19 cellular contexts compared by ENCODE assay signal in the genomic region with DNA sequence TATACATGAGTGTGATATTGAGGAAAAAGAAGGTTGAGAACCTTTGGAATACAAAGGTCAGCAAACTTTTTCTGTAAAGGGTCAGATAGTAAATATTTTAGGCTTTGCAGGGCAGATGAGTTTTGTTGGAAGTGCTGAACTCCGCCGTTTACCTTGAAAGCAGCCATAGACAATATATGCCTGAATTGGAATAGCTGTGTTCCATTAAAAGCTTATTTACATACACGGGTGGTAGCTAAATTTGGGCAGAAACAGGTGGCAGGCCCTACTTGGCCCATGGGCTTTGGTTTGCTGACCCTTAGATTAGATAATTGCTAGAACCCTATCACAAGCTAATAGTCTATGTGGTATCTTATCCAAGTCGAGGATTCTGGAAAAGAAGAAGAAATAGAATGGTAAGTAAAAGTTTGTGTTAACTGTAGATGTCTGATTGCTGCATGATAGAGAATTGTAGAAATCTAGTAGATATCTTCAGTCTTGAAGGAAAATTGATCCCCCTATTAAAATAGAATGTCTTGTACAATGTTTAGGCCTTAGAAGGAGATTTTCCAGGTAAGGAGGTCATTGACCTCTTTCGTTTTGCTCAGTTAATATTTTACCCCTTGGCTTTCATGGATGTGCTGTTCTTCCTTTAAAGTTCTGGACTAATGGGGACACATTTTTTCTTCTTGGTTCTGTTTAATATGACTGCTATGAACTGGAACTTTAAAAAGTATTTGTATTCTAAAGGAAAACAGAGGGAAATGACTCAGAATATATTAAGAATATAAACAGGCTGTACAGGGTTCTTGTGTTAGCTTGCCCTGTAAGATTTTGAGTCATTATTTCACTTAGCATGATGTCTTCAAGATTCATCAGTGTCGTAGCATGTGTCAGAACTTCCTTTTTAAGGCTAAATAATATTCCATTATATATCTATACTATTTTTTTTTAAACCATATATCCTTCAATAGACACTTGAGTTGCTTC. TPM values are rescaled to one million over a fixed set of nuclear protein-coding genes. Genes with fewer than 3 reads are reported as not detected.
DNase-seq lines count a peak whose midpoint lies in the region; ATAC-seq and TF ChIP-seq lines count a peak whose summit lies in the region.
"Had no signal": no experiment of that assay in that cellular context is flagged by ENCODE, and none has a peak within 500 bp of the region (broad histone marks: within the 10 kb centered on the region; RNA-seq: fewer than 3 reads in every experiment).

No MANE protein-coding gene starts in this region.

- WGBS in SK-N-SH (ENCODE audit: low lambda C conversion rate) = 90% methylated on average over 6 of the region's 6 CpGs

- no peak for DNase-seq in SK-N-SH
- DNase-seq in epithelial cell of prostate (ENCODE audit: low read depth, low spot score) = peak; percentile 34
- no peak for DNase-seq in amniotic stem cell (lab: John Stamatoyannopoulos, UW)
- DNase-seq: activated CD4-positive, alpha-beta T cell treated with anti-CD3 and anti-CD28 coated beads, Interleukin-2, amount 50 U/mL, for 4 hours; CD8-positive, alpha-beta memory T cell; GDM1; H9; head of caudate nucleus; left lung; NCI-H1694 treated with DMSO at 0.1 percent for 48 hours; NCI-H526; stimulated activated naive CD8-positive, alpha-beta T cell treated with anti-CD3 and anti-CD28 coated beads, Interleukin-15, Interleukin-2, amounts not matched to agents 100 U/mL and 50 U/mL, for 24 hours; T-helper 2 cell had no signal

- H3K4me2 ChIP-seq in SK-N-SH (no peak overlapping the region), Loucy (ENCODE audit: low read depth, low read length, poor library complexity, severe bottlenecking) (peak overlapping the region; percentile 60)

- no peak overlapping the region for H3K4me3 ChIP-seq in SK-N-SH (ENCODE audit: low read depth in 2 of 2, low read length in 1 of 2)
- H3K4me3 ChIP-seq in Loucy (ENCODE audit: low read length, poor library complexity, severe bottlenecking) = peak overlapping the region; percentile 42
- H3K4me3 ChIP-seq in neutrophil (ENCODE audit: low read depth in 1 of 2, low read length in 1 of 2) = no peak overlapping the region
- H3K4me3 ChIP-seq: left lung had no signal

- H3K36me3 ChIP-seq in SK-N-SH (replicated peaks in 1 of 2; ENCODE audit: control insufficient read depth in 1 of 2, insufficient read depth in 2 of 2, low read length in 1 of 2) (peaks cover 25 to 48% of the 10 kb centered on the region in 2 experiments), Loucy (ENCODE audit: insufficient read depth, low read length) (no peaks in the 10 kb centered on the region), neutrophil (peaks cover 6% of the 10 kb centered on the region)

- peak overlapping the region in 1 of 2 experiments; percentile 14; a peak in 1 of 4 replicates for H3K27ac ChIP-seq in SK-N-SH (ENCODE audit: low read depth in 2 of 2, low read length in 1 of 2)
- peak overlapping the region; percentile 89 for H3K27ac ChIP-seq in epithelial cell of prostate
- H3K27ac ChIP-seq in neutrophil = peak overlapping the region; percentile 59
- H3K27ac ChIP-seq: 22Rv1 had no signal

- no peak for TF ChIP-seq RAD21 in SK-N-SH (IDR thresholded peaks at IDR 0.05; ENCODE audit: low read length)

- no peak overlapping the region for H3K9ac ChIP-seq in SK-N-SH
- H3K9ac ChIP-seq in Loucy (ENCODE audit: low read depth, low read length, poor library complexity, severe bottlenecking) = no peak overlapping the region

- TF ChIP-seq EP300 in SK-N-SH (IDR thresholded peaks at IDR 0.05; ENCODE audit: borderline replicate concordance in 1 of 2, low read depth in 1 of 2, low read length in 1 of 2) = no peak

- no peak for TF ChIP-seq CTCF in SK-N-SH (IDR thresholded peaks at IDR 0.05)
- no peak for TF ChIP-seq CTCF in Loucy (conservative IDR thresholded peaks at IDR 0.05; ENCODE audit: low read length)
- no peak for TF ChIP-seq CTCF in neutrophil (IDR thresholded peaks at IDR 0.05)

- H3K4me1 ChIP-seq in SK-N-SH (ENCODE audit: control insufficient read depth in 1 of 2, insufficient read depth in 2 of 2, low read depth in 1 of 2, low read length in 1 of 2) (no peaks in the 10 kb centered on the region; a peak in 2 of 4 replicates), Loucy (ENCODE audit: insufficient read depth, low read length, poor library complexity, severe bottlenecking) (peaks cover 49% of the 10 kb centered on the region), neutrophil (ENCODE audit: control insufficient read depth in 1 of 2, insufficient read depth in 1 of 2, low read depth in 1 of 2, low read length in 1 of 2) (peaks cover 19 to 37% of the 10 kb centered on the region in 2 experiments)

- H3K9me3 ChIP-seq in SK-N-SH (peaks cover 24% of the 10 kb centered on the region), Loucy (ENCODE audit: insufficient read depth, low read depth, low read length) (peaks cover 18% of the 10 kb centered on the region; the same call in 1 of the 2 replicates), neutrophil (no peaks in the 10 kb centered on the region)

- CTCF ChIA-PET in SK-N-SH (lab: Yijun Ruan, JAX) = interaction anchor here (0.7 kb wide), 1 partner anchor 11 kb away, joined by 3 read pairs; no protein-coding TSS in a partner anchor

- POLR2A ChIA-PET in SK-N-SH (lab: Yijun Ruan, JAX) = no interaction called here

- no peak for ATAC-seq in SK-N-SH treated with all-trans-retinoic acid at 6 μM for 48 hours
- no peak for ATAC-seq in HG03025 (IDR thresholded peaks at IDR 0.05; ENCODE audit: low FRiP score, unreplicated experiment)
- ATAC-seq in HG03520 (IDR thresholded peaks at IDR 0.05; ENCODE audit: unreplicated experiment) = no peak
- ATAC-seq: stimulated activated naive CD8-positive, alpha-beta T cell treated with anti-CD3 and anti-CD28 coated beads, Interleukin-15, Interleukin-2, amounts not matched to agents 100 U/mL and 50 U/mL, for 24 hours had no signal

- H3K79me2 ChIP-seq in SK-N-SH (ENCODE audit: insufficient read depth) (peaks cover 100% of the 10 kb centered on the region), Loucy (ENCODE audit: insufficient read depth, low read length) (peaks cover 100% of the 10 kb centered on the region)

- H3K9me2 ChIP-seq in SK-N-SH = no peaks in the 10 kb centered on the region
- no peaks in the 10 kb centered on the region for H3K9me2 ChIP-seq in Loucy (replicated peaks; ENCODE audit: low read depth, low read length)

- H2AFZ ChIP-seq in SK-N-SH (ENCODE audit: low read depth) = no peak overlapping the region
- no peak overlapping the region for H2AFZ ChIP-seq in Loucy (ENCODE audit: low read length)

- H4K20me1 ChIP-seq in SK-N-SH (ENCODE audit: insufficient read depth) (peaks cover 87% of the 10 kb centered on the region), Loucy (ENCODE audit: insufficient read depth, low read length, poor library complexity, severe bottlenecking) (peaks cover 98% of the 10 kb centered on the region)

- H3K27me3 ChIP-seq in SK-N-SH (ENCODE audit: insufficient read depth) (no peaks in the 10 kb centered on the region), Loucy (ENCODE audit: insufficient read depth, low read length, poor library complexity, severe bottlenecking) (no peaks in the 10 kb centered on the region), neutrophil (no peaks in the 10 kb centered on the region)
- H3K27me3 ChIP-seq: left lung had no signal

- H3F3A ChIP-seq in SK-N-SH (replicated peaks; ENCODE audit: insufficient read depth) (peaks cover 21% of the 10 kb centered on the region), Loucy (ENCODE audit: low read depth) (no peaks in the 10 kb centered on the region)

TF ChIP-seq in SK-N-SH, 30 proteins besides CTCF, POLR2A, EP300 and RAD21:
- TF ChIP-seq FOSL2 (IDR thresholded peaks at IDR 0.05; ENCODE audit: borderline replicate concordance, low read depth) (0 out of 2 replicates have a peak, but pooled peaks have one; percentile 4), RCOR1 (IDR thresholded peaks at IDR 0.05; ENCODE audit: low read length) (no peak)

TF ChIP-seq in SK-N-SH treated with all-trans-retinoic acid at 6 μM for 48 hours, 23 proteins besides CTCF, POLR2A, EP300 and RAD21 (continues in another document):
- TF ChIP-seq ZFP3 (CRISPR knock-in tag; IDR thresholded peaks at IDR 0.05) = no peak
- TF ChIP-seq, protein P1, sequence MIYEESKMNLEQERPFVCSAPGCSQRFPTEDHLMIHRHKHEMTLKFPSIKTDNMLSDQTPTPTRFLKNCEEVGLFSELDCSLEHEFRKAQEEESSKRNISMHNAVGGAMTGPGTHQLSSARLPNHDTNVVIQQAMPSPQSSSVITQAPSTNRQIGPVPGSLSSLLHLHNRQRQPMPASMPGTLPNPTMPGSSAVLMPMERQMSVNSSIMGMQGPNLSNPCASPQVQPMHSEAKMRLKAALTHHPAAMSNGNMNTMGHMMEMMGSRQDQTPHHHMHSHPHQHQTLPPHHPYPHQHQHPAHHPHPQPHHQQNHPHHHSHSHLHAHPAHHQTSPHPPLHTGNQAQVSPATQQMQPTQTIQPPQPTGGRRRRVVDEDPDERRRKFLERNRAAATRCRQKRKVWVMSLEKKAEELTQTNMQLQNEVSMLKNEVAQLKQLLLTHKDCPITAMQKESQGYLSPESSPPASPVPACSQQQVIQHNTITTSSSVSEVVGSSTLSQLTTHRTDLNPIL (CRISPR knock-in tag; IDR thresholded peaks at IDR 0.05; ENCODE audit: low read depth) = no peak
- TF ChIP-seq, protein P2, sequence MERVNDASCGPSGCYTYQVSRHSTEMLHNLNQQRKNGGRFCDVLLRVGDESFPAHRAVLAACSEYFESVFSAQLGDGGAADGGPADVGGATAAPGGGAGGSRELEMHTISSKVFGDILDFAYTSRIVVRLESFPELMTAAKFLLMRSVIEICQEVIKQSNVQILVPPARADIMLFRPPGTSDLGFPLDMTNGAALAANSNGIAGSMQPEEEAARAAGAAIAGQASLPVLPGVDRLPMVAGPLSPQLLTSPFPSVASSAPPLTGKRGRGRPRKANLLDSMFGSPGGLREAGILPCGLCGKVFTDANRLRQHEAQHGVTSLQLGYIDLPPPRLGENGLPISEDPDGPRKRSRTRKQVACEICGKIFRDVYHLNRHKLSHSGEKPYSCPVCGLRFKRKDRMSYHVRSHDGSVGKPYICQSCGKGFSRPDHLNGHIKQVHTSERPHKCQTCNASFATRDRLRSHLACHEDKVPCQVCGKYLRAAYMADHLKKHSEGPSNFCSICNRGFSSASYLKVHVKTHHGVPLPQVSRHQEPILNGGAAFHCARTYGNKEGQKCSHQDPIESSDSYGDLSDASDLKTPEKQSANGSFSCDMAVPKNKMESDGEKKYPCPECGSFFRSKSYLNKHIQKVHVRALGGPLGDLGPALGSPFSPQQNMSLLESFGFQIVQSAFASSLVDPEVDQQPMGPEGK (CRISPR knock-in tag; IDR thresholded peaks at IDR 0.05; ENCODE audit: borderline replicate concordance) = no peak
- TF ChIP-seq ARNTL (CRISPR knock-in tag; IDR thresholded peaks at IDR 0.05; ENCODE audit: borderline replicate concordance, low read depth) = no peak
- TF ChIP-seq ZC3H10 (CRISPR knock-in tag; IDR thresholded peaks at IDR 0.05) = no peak

RNA-seq across cellular contexts. Expression of a gene that starts 8.0 kb away (rescaled TPM):
- 11.8 and 13.8 TPM in 2 replicates for polyA plus RNA-seq in SK-N-SH (2012; rRNA removed)
- polyA plus RNA-seq in SK-N-SH (2012; cell fraction: cytosol; rRNA removed) = 6.8 and 7.4 TPM in 2 replicates
- polyA plus RNA-seq in SK-N-SH (2012; cell fraction: nucleus; rRNA removed) = 81.1 and 97.7 TPM in 2 replicates
